In the genomic region with DNA sequence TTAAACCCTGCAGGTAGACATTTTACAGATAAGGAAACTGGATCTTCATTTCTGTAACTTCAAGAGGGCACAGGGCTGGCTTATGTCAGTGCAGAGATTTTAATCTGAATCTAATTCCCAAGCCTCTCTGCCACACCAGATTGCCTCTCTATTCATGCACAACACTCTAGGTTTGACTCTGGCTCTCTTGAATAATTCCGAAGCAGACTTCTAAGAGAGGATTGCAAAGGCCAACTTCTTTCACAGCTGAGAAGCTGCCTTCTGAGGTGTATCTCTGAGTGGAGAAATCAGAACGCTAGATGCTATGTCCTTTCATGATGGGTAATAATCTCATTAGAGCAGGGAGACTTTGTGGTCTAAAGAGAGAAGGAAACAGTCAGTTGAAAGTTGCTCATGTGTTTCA, we compare ENCODE assay signal across 11 cellular contexts. TPM values are rescaled to one million over a fixed set of nuclear protein-coding genes. Genes with fewer than 3 reads are reported as not detected.
DNase-seq lines count a peak whose midpoint lies in the region; ATAC-seq and TF ChIP-seq lines count a peak whose summit lies in the region.
"Had no signal": no experiment of that assay in that cellular context is flagged by ENCODE, and none has a peak within 500 bp of the region (broad histone marks: within the 10 kb centered on the region; RNA-seq: fewer than 3 reads in every experiment).

No MANE protein-coding gene starts in this region.

- peak overlapping the region; percentile 85 for H3K27ac Mint-ChIP-seq in memory B cell

- H3K36me3 Mint-ChIP-seq in memory B cell: peaks cover 5% of the 10 kb centered on the region

- ATAC-seq in GM18505 (IDR thresholded peaks at IDR 0.05; ENCODE audit: unreplicated experiment) (peak; percentile 76), GM21576 (IDR thresholded peaks at IDR 0.05; ENCODE audit: unreplicated experiment) (peak; percentile 57), HG03565 (IDR thresholded peaks at IDR 0.05; ENCODE audit: unreplicated experiment) (peak; percentile 53), memory B cell (ENCODE audit: low read depth) (peak; percentile 76), heart right ventricle (no peak)
- ATAC-seq: Panc1 had no signal

- no peaks in the 10 kb centered on the region for H3K9me3 Mint-ChIP-seq in memory B cell

- H3K36me3 ChIP-seq in heart right ventricle: no peaks in the 10 kb centered on the region

- H3K4me3 ChIP-seq in heart right ventricle: no peak overlapping the region

- WGBS in heart right ventricle, 2 donors: 67 to 71% methylated on average over 2 of the region's 2 CpGs

- H3K4me1 Mint-ChIP-seq in memory B cell: peaks cover 62% of the 10 kb centered on the region

- H3K4me1 ChIP-seq in heart right ventricle: peaks cover 0 to 67% (median 39%) of the 10 kb centered on the region in 9 donors

- no peaks in the 10 kb centered on the region for H3K27me3 ChIP-seq in heart right ventricle

- peak overlapping the region in 1 of 10 donors; percentile 67 for H3K27ac ChIP-seq in heart right ventricle

- peaks cover 0 to 4% (median 0%) of the 10 kb centered on the region in 11 donors for H3K9me3 ChIP-seq in heart right ventricle

- DNase-seq in memory B cell (ENCODE audit: low spot score in 2 of 2) (no peak), GM19238 (ENCODE audit: insufficient read length, low spot score) (no peak), posterior cingulate gyrus (no peak), NCI-H526 treated with DMSO at 0.1 percent for 48 hours (lab: John Stamatoyannopoulos, UW) (no peak), heart right ventricle (no peak)
- DNase-seq: kidney had no signal

- TF ChIP-seq CTCF in heart right ventricle (IDR thresholded peaks at IDR 0.05): no peak

- TF ChIP-seq POLR2A in GM18505 (IDR thresholded peaks at IDR 0.05; ENCODE audit: borderline replicate concordance, extremely low read depth, insufficient read depth, insufficient read length): no peak

- H3K4me3 Mint-ChIP-seq in memory B cell: peak overlapping the region; percentile 65
- H3K4me3 Mint-ChIP-seq: brain had no signal

- H3K27me3 Mint-ChIP-seq in memory B cell: no peaks in the 10 kb centered on the region
- H3K27me3 Mint-ChIP-seq: brain had no signal

- intact Hi-C loops in posterior cingulate gyrus (cut with DNase I) (no loop called here), heart right ventricle (cut with DNase I) (loop anchor here in 1 of 10 donors (10.0 kb wide), 1 partner anchor 181 kb away; no protein-coding TSS in a partner anchor)

RNA-seq across cellular contexts. Expression of a gene that starts 20.1 kb away (rescaled TPM):
- total RNA-seq in heart right ventricle: 100 to 1,000 TPM in 3 of 10 donors, 10 to 100 TPM in 7; 68.9 to 111 (median 94.6) TPM
- 10 to 100 TPM in 1 of 2 donors, 1 to 10 TPM in 1; 6.4 to 13.1 TPM for polyA plus RNA-seq in heart right ventricle

Comparison
In these comparisons a context has a peak if more than half of its experiments do, and no peak if none do; other contexts are left out.
1. ATAC-seq: peak in GM18505 (single experiment), GM21576 (single experiment), HG03565 (single experiment) and memory B cell (single experiment); none in heart right ventricle (0 of 8).